Comparison of ENCODE assay signal across 9 cellular contexts in the genomic region with DNA sequence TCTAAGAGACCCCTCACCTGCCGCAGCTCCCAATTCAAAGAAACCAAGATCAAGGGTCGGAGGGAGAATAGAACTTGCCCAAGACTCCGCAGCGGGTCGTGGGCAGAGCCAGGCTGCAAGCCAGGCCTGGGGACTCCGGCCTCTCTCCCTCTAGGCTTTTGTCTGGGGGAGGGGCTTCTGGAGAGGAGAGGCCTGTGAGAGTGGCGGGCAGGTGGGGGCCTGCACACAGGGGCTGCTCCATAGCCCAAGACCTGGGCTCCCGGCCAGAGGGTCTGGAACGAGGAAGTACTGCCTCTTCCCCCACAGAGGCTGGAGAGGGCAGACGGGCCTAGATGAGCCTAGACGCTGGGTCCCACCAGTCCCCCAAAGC. TPM values are rescaled to one million over a fixed set of nuclear protein-coding genes. Genes with fewer than 3 reads are reported as not detected.
DNase-seq lines count a peak whose midpoint lies in the region; ATAC-seq and TF ChIP-seq lines count a peak whose summit lies in the region.
"Had no signal": no experiment of that assay in that cellular context is flagged by ENCODE, and none has a peak within 500 bp of the region (broad histone marks: within the 10 kb centered on the region; RNA-seq: fewer than 3 reads in every experiment).

No MANE protein-coding gene starts in this region.

- no peaks in the 10 kb centered on the region for H3K9me3 ChIP-seq in adipocyte (ENCODE audit: control insufficient read depth, low read length)
- H3K9me3 ChIP-seq in lung (ENCODE audit: control insufficient read depth in 2 of 2, insufficient read depth in 1 of 2, low read length in 1 of 2): no peaks in the 10 kb centered on the region
- no peaks in the 10 kb centered on the region for H3K9me3 ChIP-seq in tibial artery

- no peaks in the 10 kb centered on the region for H3K27me3 ChIP-seq in adipocyte (replicated peaks; ENCODE audit: control insufficient read depth, insufficient read depth, low read length)
- no peaks in the 10 kb centered on the region for H3K27me3 ChIP-seq in lung (ENCODE audit: control insufficient read depth, insufficient read depth)
- no peaks in the 10 kb centered on the region for H3K27me3 ChIP-seq in tibial artery

- peak overlapping the region; percentile 69 for H3K9ac ChIP-seq in adipocyte (ENCODE audit: low read length)

- H3K4me1 ChIP-seq in adipocyte (ENCODE audit: control insufficient read depth, insufficient read depth, low read length) (peaks cover 59% of the 10 kb centered on the region), lung (ENCODE audit: control insufficient read depth in 2 of 2, insufficient read depth in 2 of 2, low read length in 2 of 2) (peaks cover 0 to 35% of the 10 kb centered on the region in 2 donors), tibial artery (peaks cover 0 to 70% (median 55%) of the 10 kb centered on the region in 4 donors)

- H3K27me3 Mint-ChIP-seq in activated CD4-positive, alpha-beta T cell treated with anti-CD3 and anti-CD28 coated beads for 36 hours: no peaks in the 10 kb centered on the region

- intact Hi-C loops in activated CD4-positive, alpha-beta T cell treated with anti-CD3 and anti-CD28 coated beads for 36 hours (cut with DNase I, micrococcal nuclease): loop anchor here in 1 of 2 experiments (2.0 kb wide), 2 partner anchors 76 to 454 kb away; partner anchors contain the start of genes EEIG1, LRSAM1 and RPL12
- intact Hi-C loops in tibial artery (cut with DNase I; ENCODE audit: low total_unique reads): no loop called here

- H3K9me3 Mint-ChIP-seq in activated CD4-positive, alpha-beta T cell treated with anti-CD3 and anti-CD28 coated beads for 36 hours (ENCODE audit: low read depth): no peaks in the 10 kb centered on the region

- H3K36me3 Mint-ChIP-seq in activated CD4-positive, alpha-beta T cell treated with anti-CD3 and anti-CD28 coated beads for 36 hours (ENCODE audit: low read depth): peaks cover 15% of the 10 kb centered on the region

- 11 to 18% methylated on average over 11 of the region's 11 CpGs for WGBS in lung, 2 donors

- H3K4me3 ChIP-seq in adipocyte (ENCODE audit: low read length) (no peak overlapping the region), lung (no peak overlapping the region), tibial artery (no peak overlapping the region)

- CTCF ChIA-PET in activated CD4-positive, alpha-beta T cell treated with anti-CD3 and anti-CD28 coated beads for 36 hours (lab: Charles Lee): interaction anchor here (0.7 to 2.3 kb wide), 4 partner anchors 17 to 1388 kb away, joined by 4 to 8 read pairs (median 6); no protein-coding TSS in a partner anchor

- peaks cover 15% of the 10 kb centered on the region for H3K36me3 ChIP-seq in adipocyte (ENCODE audit: control insufficient read depth, insufficient read depth, low read length, severe bottlenecking)
- peaks cover 4 to 10% of the 10 kb centered on the region in 2 donors for H3K36me3 ChIP-seq in lung (ENCODE audit: control insufficient read depth in 2 of 2, insufficient read depth in 2 of 2, low read length in 2 of 2)
- H3K36me3 ChIP-seq in tibial artery: peaks cover 0 to 14% (median 8%) of the 10 kb centered on the region in 3 donors

- TF ChIP-seq CTCF in lung (IDR thresholded peaks at IDR 0.05; ENCODE audit: control extremely low read depth, extremely low read depth) (no peak), tibial artery (IDR thresholded peaks at IDR 0.05) (no peak)

- POLR2A ChIA-PET in activated CD4-positive, alpha-beta T cell treated with anti-CD3 and anti-CD28 coated beads for 36 hours (lab: Charles Lee): no interaction called here

- peak overlapping the region; percentile 93 for H3K4me3 Mint-ChIP-seq in activated CD4-positive, alpha-beta T cell treated with anti-CD3 and anti-CD28 coated beads for 36 hours

- peak overlapping the region; percentile 5 to 95 for H3K27ac ChIP-seq in lung (ENCODE audit: low read depth in 1 of 2, low read length in 1 of 2)
- peak overlapping the region; percentile 81 to 90 for H3K27ac ChIP-seq in tibial artery
- H3K27ac ChIP-seq: VCaP had no signal

- ATAC-seq in activated CD4-positive, alpha-beta T cell treated with anti-CD3 and anti-CD28 coated beads for 36 hours: peak; percentile 4
- no peak for ATAC-seq in lung (ENCODE audit: insufficient read depth, low FRiP score)
- ATAC-seq in HG02938 (IDR thresholded peaks at IDR 0.05; ENCODE audit: unreplicated experiment): no peak

- peak; percentile 49 for DNase-seq in activated CD4-positive, alpha-beta T cell treated with anti-CD3 and anti-CD28 coated beads for 36 hours
- no peak for DNase-seq in activated CD4-positive, alpha-beta T cell treated with anti-CD3 and anti-CD28 coated beads, Interleukin-2, amount 50 U/mL, for 4 hours
- DNase-seq in adipocyte (ENCODE audit: low read depth) (no peak), lung (ENCODE audit: low spot score) (no peak), tibial artery (peak in 1 of 2 donors; percentile 70), NCI-H510A treated with DMSO at 0.1 percent for 48 hours (lab: John Stamatoyannopoulos, UW) (no peak)
- no peak for DNase-seq in activated effector memory CD4-positive, alpha-beta T cell treated with Interleukin-2 at 50 U/mL for 16 hours

- H3K27ac Mint-ChIP-seq in activated CD4-positive, alpha-beta T cell treated with anti-CD3 and anti-CD28 coated beads for 36 hours: peak overlapping the region; percentile 100

- H3K4me1 Mint-ChIP-seq in activated CD4-positive, alpha-beta T cell treated with anti-CD3 and anti-CD28 coated beads for 36 hours: peaks cover 50% of the 10 kb centered on the region

RNA-seq across cellular contexts. Expression of gene ST6GALNAC6, which starts 5.1 kb away (rescaled TPM):
- total RNA-seq in activated CD4-positive, alpha-beta T cell treated with anti-CD3 and anti-CD28 coated beads for 36 hours: 10 to 100 TPM; 46.3 to 63.3 TPM
- 10 to 100 TPM; 28.3 to 51.9 TPM for total RNA-seq in lung
- polyA plus RNA-seq in lung: 10 to 100 TPM; 45.3 to 59.8 TPM

RNA-seq across cellular contexts. Expression of gene ST6GALNAC4, which starts 12.3 kb away (rescaled TPM):
- total RNA-seq in activated CD4-positive, alpha-beta T cell treated with anti-CD3 and anti-CD28 coated beads for 36 hours: 10 to 100 TPM; 14.9 to 20.7 TPM
- total RNA-seq in lung: 10 to 100 TPM; 42.7 to 96.2 TPM
- 10 to 100 TPM; 24.6 to 67.3 TPM for polyA plus RNA-seq in lung

RNA-seq across cellular contexts. Expression of gene PIP5KL1, which starts 26.1 kb away (rescaled TPM):
- total RNA-seq in activated CD4-positive, alpha-beta T cell treated with anti-CD3 and anti-CD28 coated beads for 36 hours: 1 to 10 TPM; 1.9 to 2.8 TPM
- 1 to 10 TPM; 4.9 to 9.0 TPM for total RNA-seq in lung
- 1 to 10 TPM; 2.0 to 4.9 TPM for polyA plus RNA-seq in lung

RNA-seq across cellular contexts. Expression of gene AK1, which starts 27.0 kb away (rescaled TPM):
- 10 to 100 TPM; 14.5 to 23.9 TPM for total RNA-seq in activated CD4-positive, alpha-beta T cell treated with anti-CD3 and anti-CD28 coated beads for 36 hours
- 100 to 1,000 TPM in 1 of 2 donors, 10 to 100 TPM in 1; 72.3 to 154 TPM for total RNA-seq in lung
- 100 to 1,000 TPM in 1 of 2 donors, 10 to 100 TPM in 1; 63.8 to 386 TPM for polyA plus RNA-seq in lung

RNA-seq across cellular contexts. Expression of gene DPM2, which starts 33.2 kb away (rescaled TPM):
- total RNA-seq in activated CD4-positive, alpha-beta T cell treated with anti-CD3 and anti-CD28 coated beads for 36 hours: 10 to 100 TPM; 44.1 to 46.6 TPM
- total RNA-seq in lung: 10 to 100 TPM; 20.5 to 51.3 TPM
- polyA plus RNA-seq in lung: 10 to 100 TPM; 50.8 to 51.1 TPM
